In the genomic region with DNA sequence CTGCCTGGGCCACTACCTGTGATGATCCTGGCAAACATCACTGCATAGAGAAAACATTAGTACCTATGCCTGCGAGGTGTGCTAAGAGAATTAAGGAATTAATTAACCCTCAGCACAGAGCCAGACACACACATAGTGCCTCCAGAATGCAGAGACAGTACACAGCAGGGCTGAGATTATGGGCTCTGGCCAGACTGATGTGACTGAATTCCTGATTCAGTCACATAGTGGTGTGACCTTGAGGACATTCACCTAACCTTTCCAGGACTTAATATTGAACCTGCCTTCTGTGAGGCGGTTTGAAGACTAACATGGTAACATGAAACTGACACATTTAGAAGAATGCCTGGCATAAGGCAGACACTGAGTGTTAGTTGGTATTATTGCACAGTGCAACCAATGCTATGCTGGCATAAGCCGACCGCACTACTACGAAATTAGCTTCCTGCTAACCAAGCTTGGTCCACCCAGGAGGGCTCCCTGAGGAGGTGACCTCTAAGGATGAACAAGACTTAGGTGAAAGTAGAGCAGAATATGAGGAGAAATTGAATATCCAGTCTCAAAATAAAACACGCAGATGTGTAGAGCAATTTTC, we compare ENCODE assay signal across 8 cellular contexts. TPM values are rescaled to one million over a fixed set of nuclear protein-coding genes. Genes with fewer than 3 reads are reported as not detected.
DNase-seq lines count a peak whose midpoint lies in the region; ATAC-seq and TF ChIP-seq lines count a peak whose summit lies in the region.

No MANE protein-coding gene starts in this region.

- H3K4me3 ChIP-seq in SK-N-SH (ENCODE audit: low read depth in 2 of 2, low read length in 1 of 2) (no peak overlapping the region; a peak in 1 of 4 replicates), cardiac muscle cell (no peak overlapping the region), rectal smooth muscle tissue (ENCODE audit: low read length) (no peak overlapping the region)

- POLR2A ChIA-PET in SK-N-SH (lab: Yijun Ruan, JAX): interaction anchor here (1.6 to 1.9 kb wide), 2 partner anchors 65 to 160 kb away, joined by 4 read pairs; no protein-coding TSS in a partner anchor
- POLR2A ChIA-PET in activated CD4-positive, alpha-beta memory T cell treated with anti-CD3 and anti-CD28 coated beads for 36 hours (lab: Charles Lee): interaction anchor here (1.0 to 2.0 kb wide), 4 partner anchors 24 to 137 kb away, joined by 4 to 7 read pairs (median 5); no protein-coding TSS in a partner anchor

- H3K4me2 ChIP-seq in SK-N-SH: peak overlapping the region; percentile 61; the same call in 1 of the 2 replicates

- H3K27me3 Mint-ChIP-seq in activated CD4-positive, alpha-beta memory T cell treated with anti-CD3 and anti-CD28 coated beads for 36 hours: no peaks in the 10 kb centered on the region
- H3K27me3 Mint-ChIP-seq in activated naive CD8-positive, alpha-beta T cell treated with anti-CD3 and anti-CD28 coated beads for 36 hours: no peaks in the 10 kb centered on the region

- peaks cover 53 to 59% of the 10 kb centered on the region in 2 experiments for H3K4me1 ChIP-seq in SK-N-SH (ENCODE audit: control insufficient read depth in 1 of 2, insufficient read depth in 2 of 2, low read depth in 1 of 2, low read length in 1 of 2)
- peaks cover 35% of the 10 kb centered on the region for H3K4me1 ChIP-seq in cardiac muscle cell (ENCODE audit: low read depth)
- H3K4me1 ChIP-seq in rectal smooth muscle tissue (ENCODE audit: control insufficient read depth, insufficient read depth, low read length): peaks cover 45% of the 10 kb centered on the region

- no peak for TF ChIP-seq CTCF in SK-N-SH (IDR thresholded peaks at IDR 0.05)
- TF ChIP-seq CTCF in cardiac muscle cell (IDR thresholded peaks at IDR 0.05; ENCODE audit: low read depth, low read length): no peak
- TF ChIP-seq CTCF in omental fat pad (IDR thresholded peaks at IDR 0.05): no peak

- no peaks in the 10 kb centered on the region for H3K9me3 Mint-ChIP-seq in activated CD4-positive, alpha-beta memory T cell treated with anti-CD3 and anti-CD28 coated beads for 36 hours
- H3K9me3 Mint-ChIP-seq in activated naive CD8-positive, alpha-beta T cell treated with anti-CD3 and anti-CD28 coated beads for 36 hours: no peaks in the 10 kb centered on the region

- no peaks in the 10 kb centered on the region for H3K9me3 ChIP-seq in SK-N-SH
- H3K9me3 ChIP-seq in cardiac muscle cell (ENCODE audit: low read depth): no peaks in the 10 kb centered on the region

- H3K27me3 ChIP-seq in SK-N-SH (ENCODE audit: insufficient read depth) (no peaks in the 10 kb centered on the region), cardiac muscle cell (no peaks in the 10 kb centered on the region), rectal smooth muscle tissue (ENCODE audit: control insufficient read depth, insufficient read depth, low read length) (no peaks in the 10 kb centered on the region)

- no peak overlapping the region for H2AFZ ChIP-seq in SK-N-SH (ENCODE audit: low read depth)

- no peak for TF ChIP-seq RAD21 in SK-N-SH (IDR thresholded peaks at IDR 0.05; ENCODE audit: low read length)

- intact Hi-C loops in activated CD4-positive, alpha-beta memory T cell treated with anti-CD3 and anti-CD28 coated beads for 36 hours (cut with micrococcal nuclease): loop anchor here (1.0 to 10.0 kb wide), 3 partner anchors 24 to 429 kb away; a partner anchor contains a TSS

- H3K36me3 ChIP-seq in SK-N-SH (replicated peaks in 1 of 2; ENCODE audit: control insufficient read depth in 1 of 2, insufficient read depth in 2 of 2, low read length in 1 of 2): peaks cover 10 to 32% of the 10 kb centered on the region in 2 experiments
- H3K36me3 ChIP-seq in cardiac muscle cell: peaks cover 4% of the 10 kb centered on the region
- no peaks in the 10 kb centered on the region for H3K36me3 ChIP-seq in rectal smooth muscle tissue (ENCODE audit: control insufficient read depth, insufficient read depth, low read length)

- no peak for ATAC-seq in omental fat pad (ENCODE audit: low FRiP score)

- peaks cover 47% of the 10 kb centered on the region for H3F3A ChIP-seq in SK-N-SH (replicated peaks; ENCODE audit: insufficient read depth)

- H3K4me3 Mint-ChIP-seq in activated CD4-positive, alpha-beta memory T cell treated with anti-CD3 and anti-CD28 coated beads for 36 hours: no peak overlapping the region
- no peak overlapping the region for H3K4me3 Mint-ChIP-seq in activated naive CD8-positive, alpha-beta T cell treated with anti-CD3 and anti-CD28 coated beads for 36 hours

- WGBS in SK-N-SH (ENCODE audit: low lambda C conversion rate): 80% methylated on average over 6 of the region's 6 CpGs

- peak overlapping the region; percentile 84 to 91 for H3K27ac ChIP-seq in SK-N-SH (ENCODE audit: low read depth in 2 of 2, low read length in 1 of 2)
- peak overlapping the region; percentile 91 for H3K27ac ChIP-seq in cardiac muscle cell
- H3K27ac ChIP-seq in rectal smooth muscle tissue (ENCODE audit: low read depth, low read length): peak overlapping the region; percentile 80

- H3K9ac ChIP-seq in SK-N-SH: peak overlapping the region; percentile 29; the same call in 1 of the 2 replicates
- no peak overlapping the region for H3K9ac ChIP-seq in rectal smooth muscle tissue (ENCODE audit: low read length)

- DNase-seq in EH (ENCODE audit: low read depth) (peak; percentile 17), SK-N-SH (no peak), cardiac muscle cell (ENCODE audit: low read depth in 1 of 2, low spot score in 1 of 2) (peak in 1 of 2 donors; percentile 35), omental fat pad (ENCODE audit: low spot score) (no peak)
- DNase-seq in activated CD4-positive, alpha-beta memory T cell treated with anti-CD3 and anti-CD28 coated beads for 36 hours: no peak
- DNase-seq in stimulated activated CD4-positive, alpha-beta T cell treated with anti-CD3 and anti-CD28 coated beads, Interleukin-15, amount 100 ng/mL, for 24 hours: no peak
- DNase-seq in activated naive CD8-positive, alpha-beta T cell treated with anti-CD3 and anti-CD28 coated beads for 36 hours: no peak

- H3K9me2 ChIP-seq in SK-N-SH: no peaks in the 10 kb centered on the region

- H3K4me1 Mint-ChIP-seq in activated CD4-positive, alpha-beta memory T cell treated with anti-CD3 and anti-CD28 coated beads for 36 hours (ENCODE audit: low read depth): peaks cover 23% of the 10 kb centered on the region
- H3K4me1 Mint-ChIP-seq in activated naive CD8-positive, alpha-beta T cell treated with anti-CD3 and anti-CD28 coated beads for 36 hours: peaks cover 22% of the 10 kb centered on the region

- no peaks in the 10 kb centered on the region for H3K36me3 Mint-ChIP-seq in activated CD4-positive, alpha-beta memory T cell treated with anti-CD3 and anti-CD28 coated beads for 36 hours
- no peaks in the 10 kb centered on the region for H3K36me3 Mint-ChIP-seq in activated naive CD8-positive, alpha-beta T cell treated with anti-CD3 and anti-CD28 coated beads for 36 hours

- CTCF ChIA-PET in SK-N-SH (lab: Yijun Ruan, JAX): interaction anchor here (0.6 to 14.1 kb wide), 43 partner anchors 7 to 747 kb away, joined by 3 to 327 read pairs (median 6); a partner anchor contains a TSS
- CTCF ChIA-PET in activated CD4-positive, alpha-beta memory T cell treated with anti-CD3 and anti-CD28 coated beads for 36 hours (lab: Charles Lee): interaction anchor here (0.6 to 10.3 kb wide), 41 partner anchors 13 to 427 kb away, joined by 3 to 322 read pairs (median 8); a partner anchor contains a TSS

- peaks cover 96% of the 10 kb centered on the region for H3K79me2 ChIP-seq in SK-N-SH (ENCODE audit: insufficient read depth)

- TF ChIP-seq EP300 in SK-N-SH (IDR thresholded peaks at IDR 0.05; ENCODE audit: borderline replicate concordance in 1 of 2, low read depth in 1 of 2, low read length in 1 of 2): no peak

- peaks cover 27% of the 10 kb centered on the region; the same call in 1 of the 2 replicates for H4K20me1 ChIP-seq in SK-N-SH (ENCODE audit: insufficient read depth)

- H3K27ac Mint-ChIP-seq in activated CD4-positive, alpha-beta memory T cell treated with anti-CD3 and anti-CD28 coated beads for 36 hours: no peak overlapping the region
- no peak overlapping the region for H3K27ac Mint-ChIP-seq in activated naive CD8-positive, alpha-beta T cell treated with anti-CD3 and anti-CD28 coated beads for 36 hours

TF ChIP-seq in SK-N-SH, 30 proteins besides CTCF, POLR2A, EP300 and RAD21:
- TF ChIP-seq JUND (IDR thresholded peaks at IDR 0.05) (no peak), RCOR1 (IDR thresholded peaks at IDR 0.05; ENCODE audit: low read length) (no peak), CHD2 (IDR thresholded peaks at IDR 0.05; ENCODE audit: low read length, partially characterized antibody) (no peak)

RNA-seq across cellular contexts. Expression of a gene that starts 32.0 kb away (rescaled TPM):
- polyA plus RNA-seq in SK-N-SH (2012; rRNA removed) (2.8 and 3.2 TPM in 2 replicates), cardiac muscle cell (2.7 and 3.5 TPM in 2 replicates)
- polyA plus RNA-seq in SK-N-SH (2012; cell fraction: cytosol; rRNA removed): 1.3 and 2.1 TPM in 2 replicates
- polyA plus RNA-seq in SK-N-SH (2012; cell fraction: nucleus; rRNA removed): 5.8 and 6.0 TPM in 2 replicates
- total RNA-seq in cardiac muscle cell (1.4 and 2.9 TPM in 2 replicates), omental fat pad (10 to 100 TPM; 12.4 to 45.6 (median 18.3) TPM)
- 10 to 100 TPM; 56.8 to 60.1 TPM for total RNA-seq in activated CD4-positive, alpha-beta memory T cell treated with anti-CD3 and anti-CD28 coated beads for 36 hours
- 10 to 100 TPM; 22.2 to 23.0 TPM for total RNA-seq in activated naive CD8-positive, alpha-beta T cell treated with anti-CD3 and anti-CD28 coated beads for 36 hours
